Comparison of ENCODE assay signal across 10 cellular contexts in genomic region chr19:53328967-53329366, GRCh38. TPM values are rescaled to one million over a fixed set of nuclear protein-coding genes. Genes with fewer than 3 reads are reported as not detected.
DNase-seq lines count a peak whose midpoint lies in the region; ATAC-seq, FAIRE-seq and TF ChIP-seq lines count a peak whose summit lies in the region.
"Had no signal": no experiment of that assay in that cellular context is flagged by ENCODE, and none has a peak within 500 bp of the region (broad histone marks: within the 10 kb centered on the region; RNA-seq: fewer than 3 reads in every experiment).

No MANE protein-coding gene starts in this region.

- no peak for TF ChIP-seq CTCF in right lobe of liver (IDR thresholded peaks at IDR 0.05)
- TF ChIP-seq CTCF in HepG2 (CRISPR knock-in tag; IDR thresholded peaks at IDR 0.05) = no peak
- TF ChIP-seq CTCF in mammary epithelial cell (conservative IDR thresholded peaks at IDR 0.05 in 1 of 2, IDR thresholded peaks at IDR 0.05 in 1 of 2; ENCODE audit: extremely low read depth in 1 of 2, insufficient read depth in 1 of 2, low read depth in 1 of 2, low read length in 2 of 2) = no peak
- no peak for TF ChIP-seq CTCF in uterus (IDR thresholded peaks at IDR 0.05)

- no peak overlapping the region for H2AFZ ChIP-seq in HepG2 (ENCODE audit: low read length)
- peak overlapping the region; percentile 58 for H2AFZ ChIP-seq in mammary epithelial cell (ENCODE audit: low read depth, low read length)

- H3K9ac ChIP-seq in HepG2 (ENCODE audit: insufficient read depth, low read depth, low read length) (no peak overlapping the region), mammary epithelial cell (ENCODE audit: insufficient read depth, low read length) (no peak overlapping the region)

- TF ChIP-seq EP300 in HepG2 (IDR thresholded peaks at IDR 0.05; ENCODE audit: low read depth in 2 of 2, low read length in 2 of 2) (no peak), HepG2 (CRISPR knock-in tag; IDR thresholded peaks at IDR 0.05; ENCODE audit: borderline replicate concordance) (no peak)

- BruUV-seq in HepG2 (replicated peaks; lab: Mats Ljungman, UMichigan) = no TSS peak
- no TSS peak for BruUV-seq in mammary epithelial cell (replicated peaks; lab: Mats Ljungman, UMichigan)

- 22% methylated on average over 14 of the region's 24 CpGs for WGBS in right lobe of liver (ENCODE audit: insufficient coverage, low coverage, low lambda C conversion rate, missing lambda C conversion rate)
- 51% methylated on average over 16 of the region's 24 CpGs for WGBS in HepG2 (ENCODE audit: low lambda C conversion rate)
- 6% methylated on average over 8 of the region's 24 CpGs for WGBS in mammary epithelial cell (ENCODE audit: low coverage, missing lambda C conversion rate)

- DNase-seq in right lobe of liver (peak in 1 of 3 donors; percentile 33), HepG2 (ENCODE audit: low spot score) (no peak), mammary epithelial cell (no peak), left lobe of liver (ENCODE audit: low spot score) (no peak), uterus (peak; percentile 35 to 70), MG63 (no peak), dermis blood vessel endothelial cell (no peak), NCI-H128 (lab: John Stamatoyannopoulos, UW; ENCODE audit: unreplicated experiment) (no peak)
- DNase-seq: brain microvascular endothelial cell, Calu3 had no signal

- no peaks in the 10 kb centered on the region for H3K4me1 ChIP-seq in right lobe of liver
- H3K4me1 ChIP-seq in HepG2 (ENCODE audit: insufficient read depth, low read length) = no peaks in the 10 kb centered on the region
- H3K4me1 ChIP-seq in mammary epithelial cell (ENCODE audit: insufficient read depth, low read length) = peaks cover 3% of the 10 kb centered on the region
- no peaks in the 10 kb centered on the region for H3K4me1 ChIP-seq in uterus

- ATAC-seq in right lobe of liver (peak in 3 of 4 donors; percentile 18 to 67 (median 23)), HepG2 (no peak), left lobe of liver (peak; percentile 32)

- intact Hi-C loops in right lobe of liver (cut with DNase I) (no loop called here), HepG2 (cut with micrococcal nuclease; ENCODE audit: unreplicated experiment) (no loop called here), mammary epithelial cell (cut with micrococcal nuclease) (no loop called here), uterus (cut with DNase I; ENCODE audit: low total_unique reads) (no loop called here)

- POLR2A ChIA-PET in HepG2 (lab: Yijun Ruan, JAX) = no interaction called here

- H3K9me3 ChIP-seq in right lobe of liver (no peaks in the 10 kb centered on the region), HepG2 (ENCODE audit: low read length) (peaks cover 38% of the 10 kb centered on the region), mammary epithelial cell (replicated peaks; ENCODE audit: insufficient read depth, low read length) (peaks cover 33% of the 10 kb centered on the region), uterus (no peaks in the 10 kb centered on the region), MG63 (peaks cover 14% of the 10 kb centered on the region)

- in situ Hi-C loops in HepG2 (cut with HindIII; ENCODE audit: extremely low pct_ligation_motif_present, low pct_unique_long_range_greater_than_20kb) (no loop called here), mammary epithelial cell (cut with MboI; ENCODE audit: low sequenced_read_pairs in 2 of 2) (no loop called here)

- H3K79me2 ChIP-seq in HepG2 (ENCODE audit: insufficient read depth, low read length) (no peaks in the 10 kb centered on the region), mammary epithelial cell (ENCODE audit: insufficient read depth, low read length) (peaks cover 3% of the 10 kb centered on the region)

- H3K27ac ChIP-seq in right lobe of liver (no peak overlapping the region), HepG2 (ENCODE audit: extremely low read length, insufficient read depth, low read length) (no peak overlapping the region), mammary epithelial cell (ENCODE audit: insufficient read depth, low read depth, low read length) (no peak overlapping the region), uterus (no peak overlapping the region)
- H3K27ac ChIP-seq: brain microvascular endothelial cell had no signal

- dilution Hi-C loops in mammary epithelial cell (cut with HindIII; ENCODE audit: low sequenced_read_pairs) = no loop called here

- no peak for TF ChIP-seq RAD21 in HepG2 (CRISPR knock-in tag; IDR thresholded peaks at IDR 0.05)

- CTCF ChIA-PET in HepG2 (lab: Yijun Ruan, JAX; ENCODE audit: low intra/inter-chr PET ratio, low total read pairs) = no interaction called here
- CTCF ChIA-PET in mammary epithelial cell (lab: Charles Lee; ENCODE audit: low non-redundant PET) = no interaction called here

- H3K4me3 ChIP-seq in right lobe of liver (peak overlapping the region in 1 of 3 donors; percentile 9), HepG2 (replicated peaks in 1 of 3; ENCODE audit: insufficient read depth in 1 of 3, low read depth in 2 of 3, low read length in 3 of 3) (no peak overlapping the region), mammary epithelial cell (replicated peaks in 1 of 3; ENCODE audit: insufficient read depth in 1 of 3, low read depth in 2 of 3, low read length in 3 of 3) (peak overlapping the region in 1 of 3 experiments; percentile 6), uterus (no peak overlapping the region), MG63 (no peak overlapping the region)

- H4K20me1 ChIP-seq in HepG2 (ENCODE audit: insufficient read depth, low read length) = no peaks in the 10 kb centered on the region
- H4K20me1 ChIP-seq in mammary epithelial cell (ENCODE audit: insufficient read depth, low read length) = no peaks in the 10 kb centered on the region

- FAIRE-seq in HepG2 (lab: Jason Lieb, UNC) = no peak

- H3K36me3 ChIP-seq in right lobe of liver = no peaks in the 10 kb centered on the region
- H3K36me3 ChIP-seq in HepG2 (replicated peaks in 1 of 2; ENCODE audit: control insufficient read depth in 1 of 2, insufficient read depth in 2 of 2, low read length in 2 of 2) = no peaks in the 10 kb centered on the region
- H3K36me3 ChIP-seq in mammary epithelial cell (ENCODE audit: insufficient read depth, low read length) = no peaks in the 10 kb centered on the region
- no peaks in the 10 kb centered on the region for H3K36me3 ChIP-seq in uterus
- H3K36me3 ChIP-seq in MG63 = no peaks in the 10 kb centered on the region
- H3K36me3 ChIP-seq: brain microvascular endothelial cell had no signal

- H3K4me2 ChIP-seq in HepG2 (ENCODE audit: low read depth, low read length) = no peak overlapping the region
- H3K4me2 ChIP-seq in mammary epithelial cell (ENCODE audit: insufficient read depth, low read depth, low read length) = no peak overlapping the region

- TF ChIP-seq POLR2A in right lobe of liver (IDR thresholded peaks at IDR 0.05) (no peak), HepG2 (IDR thresholded peaks at IDR 0.05; ENCODE audit: insufficient read depth in 1 of 2, low read depth in 2 of 2, low read length in 2 of 2) (no peak), uterus (IDR thresholded peaks at IDR 0.05) (no peak)

- H3K27me3 ChIP-seq in right lobe of liver = no peaks in the 10 kb centered on the region
- H3K27me3 ChIP-seq in HepG2 (ENCODE audit: control insufficient read depth in 1 of 2, insufficient read depth in 2 of 2, low read length in 2 of 2) = no peaks in the 10 kb centered on the region; a peak in 1 of 5 replicates
- no peaks in the 10 kb centered on the region for H3K27me3 ChIP-seq in mammary epithelial cell (ENCODE audit: insufficient read depth, low read length)
- no peaks in the 10 kb centered on the region for H3K27me3 ChIP-seq in uterus
- H3K27me3 ChIP-seq in MG63 = no peaks in the 10 kb centered on the region
- H3K27me3 ChIP-seq: brain microvascular endothelial cell had no signal

RNA-seq across cellular contexts. Expression of gene ZNF845, which starts 4.6 kb away (rescaled TPM):
- total RNA-seq in right lobe of liver (1 to 10 TPM in 4 of 6 experiments, under 1 TPM in 2; 0.86 to 3.0 (median 1.4) TPM), HepG2 (2016; rRNA removed; fragmentation: Illumina TruSeq; extraction: Trizol) (9.6 and 15.1 TPM in 2 replicates), mammary epithelial cell (1 to 10 TPM; 4.1 to 8.3 TPM), left lobe of liver (1.2 TPM), uterus (10 to 100 TPM in 2 of 4 donors, 1 to 10 TPM in 2; 5.0 to 18.0 (median 10.3) TPM), dermis blood vessel endothelial cell (12.5 and 12.6 TPM in 2 replicates)
- total RNA-seq in HepG2 (2016; cell fraction: cytosol; rRNA removed; fragmentation: Illumina TruSeq; extraction: Trizol; ENCODE audit: low read depth) = 0.61 and 0.88 TPM in 2 replicates
- 10.0 and 15.9 TPM in 2 replicates for total RNA-seq in HepG2 (2016; cell fraction: insoluble cytoplasmic fraction; rRNA removed; fragmentation: Illumina TruSeq; extraction: Trizol)
- 3.2 and 4.0 TPM in 2 replicates for total RNA-seq in HepG2 (2016; cell fraction: membrane; rRNA removed; fragmentation: Illumina TruSeq; extraction: Trizol)
- 6.3 and 7.8 TPM in 2 replicates for total RNA-seq in HepG2 (2016; cell fraction: nucleus; rRNA removed; fragmentation: Illumina TruSeq; extraction: Trizol)
- polyA plus RNA-seq in HepG2 (2011; rRNA removed) (1.7 and 1.9 TPM in 2 replicates), mammary epithelial cell (2.1 TPM)
- polyA plus RNA-seq in HepG2 (2011; cell fraction: cytosol; rRNA removed) = 0.59 and 1.3 TPM in 2 replicates
- 0.95 and 1.1 TPM in 2 replicates for polyA plus RNA-seq in HepG2 (2011; cell fraction: nucleus; rRNA removed)
- polyA plus RNA-seq in HepG2 (2012) = 2.5 and 2.6 TPM in 2 replicates
- polyA plus RNA-seq in HepG2 (2016; cell fraction: cytosol; fragmentation: Illumina TruSeq; extraction: Trizol; ENCODE audit: low read depth) = 0.11 and 0.18 TPM in 2 replicates
- polyA plus RNA-seq in HepG2 (2016; cell fraction: insoluble cytoplasmic fraction; fragmentation: Illumina TruSeq; extraction: Trizol; ENCODE audit: low read depth) = 5.5 and 6.4 TPM in 2 replicates
- polyA plus RNA-seq in HepG2 (2016; cell fraction: membrane; fragmentation: Illumina TruSeq; extraction: Trizol; ENCODE audit: low read depth) = 0.48 and 0.65 TPM in 2 replicates
- 3.9 and 4.0 TPM in 2 replicates for polyA plus RNA-seq in HepG2 (2016; cell fraction: nucleus; fragmentation: Illumina TruSeq; extraction: Trizol; ENCODE audit: insufficient read depth, low read depth)
- polyA minus RNA-seq in HepG2 (2011; rRNA and poly(A)+ RNA removed; ENCODE audit: low replicate concordance) = 1.8 and 2.2 TPM in 2 replicates
- polyA minus RNA-seq in HepG2 (2011; cell fraction: cytosol; rRNA and poly(A)+ RNA removed) = 2.8 and 4.0 TPM in 2 replicates
- 9.3 and 12.1 TPM in 2 replicates for polyA minus RNA-seq in HepG2 (2011; cell fraction: nucleus; rRNA and poly(A)+ RNA removed)
- 3.6 TPM for polyA minus RNA-seq in mammary epithelial cell
- 2.6 and 11.8 TPM in 2 replicates for total RNA-seq in MG63 (2014; rRNA removed; shearing (Covaris generic); ENCODE audit: low replicate concordance)

RNA-seq across cellular contexts. Expression of gene ZNF525, which starts 36.5 kb away (rescaled TPM):
- total RNA-seq in right lobe of liver (1 to 10 TPM; 1.7 to 3.7 (median 2.2) TPM), HepG2 (2016; rRNA removed; fragmentation: Illumina TruSeq; extraction: Trizol) (8.7 and 9.9 TPM in 2 replicates), mammary epithelial cell (10 to 100 TPM; 11.7 to 15.1 TPM), left lobe of liver (1.2 TPM), uterus (10 to 100 TPM; 15.0 to 25.7 (median 22.3) TPM), dermis blood vessel endothelial cell (9.9 and 11.9 TPM in 2 replicates)
- 2.1 and 3.8 TPM in 2 replicates for total RNA-seq in HepG2 (2016; cell fraction: cytosol; rRNA removed; fragmentation: Illumina TruSeq; extraction: Trizol; ENCODE audit: low read depth)
- total RNA-seq in HepG2 (2016; cell fraction: insoluble cytoplasmic fraction; rRNA removed; fragmentation: Illumina TruSeq; extraction: Trizol) = 8.7 and 9.3 TPM in 2 replicates
- 7.5 and 9.9 TPM in 2 replicates for total RNA-seq in HepG2 (2016; cell fraction: membrane; rRNA removed; fragmentation: Illumina TruSeq; extraction: Trizol)
- 8.5 and 10.7 TPM in 2 replicates for total RNA-seq in HepG2 (2016; cell fraction: nucleus; rRNA removed; fragmentation: Illumina TruSeq; extraction: Trizol)
- polyA plus RNA-seq in HepG2 (2011; rRNA removed) (2.8 and 3.4 TPM in 2 replicates), mammary epithelial cell (5.3 TPM)
- polyA plus RNA-seq in HepG2 (2011; cell fraction: cytosol; rRNA removed) = 0.72 and 0.95 TPM in 2 replicates
- polyA plus RNA-seq in HepG2 (2011; cell fraction: nucleus; rRNA removed) = 2.3 and 3.4 TPM in 2 replicates
- polyA plus RNA-seq in HepG2 (2012) = 2.1 and 3.1 TPM in 2 replicates
- polyA plus RNA-seq in HepG2 (2016; cell fraction: cytosol; fragmentation: Illumina TruSeq; extraction: Trizol; ENCODE audit: low read depth) = 0.43 and 0.53 TPM in 2 replicates
- 2.8 and 3.3 TPM in 2 replicates for polyA plus RNA-seq in HepG2 (2016; cell fraction: insoluble cytoplasmic fraction; fragmentation: Illumina TruSeq; extraction: Trizol; ENCODE audit: low read depth)
- polyA plus RNA-seq in HepG2 (2016; cell fraction: membrane; fragmentation: Illumina TruSeq; extraction: Trizol; ENCODE audit: low read depth) = 0.96 and 1.3 TPM in 2 replicates
- 6.7 and 8.5 TPM in 2 replicates for polyA plus RNA-seq in HepG2 (2016; cell fraction: nucleus; fragmentation: Illumina TruSeq; extraction: Trizol; ENCODE audit: insufficient read depth, low read depth)
- 1.5 and 3.8 TPM in 2 replicates for polyA minus RNA-seq in HepG2 (2011; rRNA and poly(A)+ RNA removed; ENCODE audit: low replicate concordance)
- 2.3 and 2.6 TPM in 2 replicates for polyA minus RNA-seq in HepG2 (2011; cell fraction: cytosol; rRNA and poly(A)+ RNA removed)
- 9.1 and 11.7 TPM in 2 replicates for polyA minus RNA-seq in HepG2 (2011; cell fraction: nucleus; rRNA and poly(A)+ RNA removed)
- 5.8 TPM for polyA minus RNA-seq in mammary epithelial cell
- 1.1 and 2.7 TPM in 2 replicates for total RNA-seq in MG63 (2014; rRNA removed; shearing (Covaris generic); ENCODE audit: low replicate concordance)

Comparison
In these comparisons a context has a peak if more than half of its experiments do, and no peak if none do; other contexts are left out.
1. DNase-seq: peak in uterus (2 of 2); none in HepG2 (single experiment), mammary epithelial cell (single experiment), left lobe of liver (single experiment), MG63 (single experiment), dermis blood vessel endothelial cell (single experiment) and NCI-H128 (single experiment).